Comparison of ENCODE assay signal across 9 cellular contexts in genomic region chr1:35269989-35270289, GRCh38. TPM values are rescaled to one million over a fixed set of nuclear protein-coding genes. Genes with fewer than 3 reads are reported as not detected.
DNase-seq lines count a peak whose midpoint lies in the region; ATAC-seq and TF ChIP-seq lines count a peak whose summit lies in the region.
"Had no signal": no experiment of that assay in that cellular context is flagged by ENCODE, and none has a peak within 500 bp of the region (broad histone marks: within the 10 kb centered on the region; RNA-seq: fewer than 3 reads in every experiment).

No MANE protein-coding gene starts in this region.

- H3K9me3 ChIP-seq in SK-N-SH = no peaks in the 10 kb centered on the region
- no peaks in the 10 kb centered on the region for H3K9me3 ChIP-seq in iPS-15b (ENCODE audit: control insufficient read depth, insufficient read depth, low read length)

- peaks cover 64% of the 10 kb centered on the region for H3K79me2 ChIP-seq in SK-N-SH (ENCODE audit: insufficient read depth)

- H3K27me3 ChIP-seq in SK-N-SH (ENCODE audit: insufficient read depth) (no peaks in the 10 kb centered on the region), iPS-15b (ENCODE audit: control insufficient read depth, insufficient read depth, low read length) (no peaks in the 10 kb centered on the region)

- peaks cover 14% of the 10 kb centered on the region for H4K20me1 ChIP-seq in SK-N-SH (ENCODE audit: insufficient read depth)

- TF ChIP-seq RAD21 in SK-N-SH (IDR thresholded peaks at IDR 0.05; ENCODE audit: low read length) = no peak

- peak overlapping the region; percentile 81 for H3K4me2 ChIP-seq in SK-N-SH

- H3K4me3 ChIP-seq in SK-N-SH (ENCODE audit: low read depth in 2 of 2, low read length in 1 of 2) (peak overlapping the region; percentile 83 to 85), iPS-15b (ENCODE audit: low read depth, low read length) (peak overlapping the region; percentile 86)

- peaks cover 2 to 13% of the 10 kb centered on the region in 2 experiments for H3K36me3 ChIP-seq in SK-N-SH (replicated peaks in 1 of 2; ENCODE audit: control insufficient read depth in 1 of 2, insufficient read depth in 2 of 2, low read length in 1 of 2)
- no peaks in the 10 kb centered on the region for H3K36me3 ChIP-seq in iPS-15b (ENCODE audit: control insufficient read depth, insufficient read depth, low read length)

- H3K36me3 Mint-ChIP-seq in activated CD8-positive, alpha-beta T cell treated with anti-CD3 and anti-CD28 coated beads for 36 hours (ENCODE audit: low read depth) = peaks cover 13% of the 10 kb centered on the region
- no peaks in the 10 kb centered on the region for H3K36me3 Mint-ChIP-seq in stimulated activated memory B cell treated with anti-CD40 and anti-IgM and Interleukin-4, amounts not matched to agents 10 μg/mL and 1 μg/mL and 100 μg/mL, for 72 hours

- no peak overlapping the region for H3K27ac ChIP-seq in SK-N-SH (ENCODE audit: low read depth in 2 of 2, low read length in 1 of 2)

- CTCF ChIA-PET in SK-N-SH (lab: Yijun Ruan, JAX) = no interaction called here
- CTCF ChIA-PET in activated CD8-positive, alpha-beta T cell treated with anti-CD3 and anti-CD28 coated beads for 36 hours (lab: Charles Lee) = interaction anchor here (1.0 to 1.2 kb wide), 2 partner anchors 9 to 10 kb away, joined by 3 to 4 read pairs; no protein-coding TSS in a partner anchor

- H3K9me2 ChIP-seq in SK-N-SH = no peaks in the 10 kb centered on the region

- peak overlapping the region; percentile 82 for H3K27ac Mint-ChIP-seq in activated CD8-positive, alpha-beta T cell treated with anti-CD3 and anti-CD28 coated beads for 36 hours
- H3K27ac Mint-ChIP-seq in stimulated activated memory B cell treated with anti-CD40 and anti-IgM and Interleukin-4, amounts not matched to agents 10 μg/mL and 1 μg/mL and 100 μg/mL, for 72 hours = peak overlapping the region; percentile 82

- H3K4me3 Mint-ChIP-seq in activated CD8-positive, alpha-beta T cell treated with anti-CD3 and anti-CD28 coated beads for 36 hours = peak overlapping the region; percentile 83
- peak overlapping the region; percentile 80 for H3K4me3 Mint-ChIP-seq in stimulated activated memory B cell treated with anti-CD40 and anti-IgM and Interleukin-4, amounts not matched to agents 10 μg/mL and 1 μg/mL and 100 μg/mL, for 72 hours

- H2AFZ ChIP-seq in SK-N-SH (ENCODE audit: low read depth) = no peak overlapping the region

- ATAC-seq in SK-N-SH treated with all-trans-retinoic acid at 6 μM for 48 hours = no peak
- no peak for ATAC-seq in activated CD8-positive, alpha-beta T cell treated with anti-CD3 and anti-CD28 coated beads for 36 hours
- no peak for ATAC-seq in stimulated activated memory B cell treated with anti-CD40 and anti-IgM and Interleukin-4, amounts not matched to agents 10 μg/mL and 1 μg/mL and 100 μg/mL, for 72 hours
- no peak for ATAC-seq in left colon
- no peak for ATAC-seq in GM21619 (IDR thresholded peaks at IDR 0.05; ENCODE audit: unreplicated experiment)
- no peak for ATAC-seq in HG03175 (IDR thresholded peaks at IDR 0.05; ENCODE audit: unreplicated experiment)

- H3F3A ChIP-seq in SK-N-SH (replicated peaks; ENCODE audit: insufficient read depth) = no peaks in the 10 kb centered on the region

- no peak for TF ChIP-seq EP300 in SK-N-SH (IDR thresholded peaks at IDR 0.05; ENCODE audit: borderline replicate concordance in 1 of 2, low read depth in 1 of 2, low read length in 1 of 2)

- no peaks in the 10 kb centered on the region for H3K9me3 Mint-ChIP-seq in activated CD8-positive, alpha-beta T cell treated with anti-CD3 and anti-CD28 coated beads for 36 hours
- no peaks in the 10 kb centered on the region for H3K9me3 Mint-ChIP-seq in stimulated activated memory B cell treated with anti-CD40 and anti-IgM and Interleukin-4, amounts not matched to agents 10 μg/mL and 1 μg/mL and 100 μg/mL, for 72 hours

- POLR2A ChIA-PET in SK-N-SH (lab: Yijun Ruan, JAX) = interaction anchor here (0.6 kb wide), 1 partner anchor 77 kb away, joined by 3 read pairs; the partner anchor contains the start of gene SFPQ
- POLR2A ChIA-PET in activated CD8-positive, alpha-beta T cell treated with anti-CD3 and anti-CD28 coated beads for 36 hours (lab: Charles Lee) = no interaction called here

- H3K4me1 ChIP-seq in SK-N-SH (ENCODE audit: control insufficient read depth in 1 of 2, insufficient read depth in 2 of 2, low read depth in 1 of 2, low read length in 1 of 2) (peaks cover 1 to 4% of the 10 kb centered on the region in 2 experiments; a peak in 3 of 4 replicates), iPS-15b (ENCODE audit: control insufficient read depth, insufficient read depth, low read length) (peaks cover 3% of the 10 kb centered on the region)

- peaks cover 43% of the 10 kb centered on the region for H3K4me1 Mint-ChIP-seq in activated CD8-positive, alpha-beta T cell treated with anti-CD3 and anti-CD28 coated beads for 36 hours (ENCODE audit: low read depth)
- H3K4me1 Mint-ChIP-seq in stimulated activated memory B cell treated with anti-CD40 and anti-IgM and Interleukin-4, amounts not matched to agents 10 μg/mL and 1 μg/mL and 100 μg/mL, for 72 hours = peaks cover 30% of the 10 kb centered on the region

- 89% methylated on average over 2 of the region's 2 CpGs for WGBS in SK-N-SH (ENCODE audit: low lambda C conversion rate)

- peak overlapping the region; percentile 99 for H3K9ac ChIP-seq in SK-N-SH
- H3K9ac ChIP-seq in iPS-15b (ENCODE audit: low read depth, low read length) = peak overlapping the region; percentile 41

- TF ChIP-seq CTCF in SK-N-SH (IDR thresholded peaks at IDR 0.05) = no peak
- no peak for TF ChIP-seq CTCF in activated CD8-positive, alpha-beta T cell treated with anti-CD3 and anti-CD28 coated beads for 36 hours (IDR thresholded peaks at IDR 0.05)

- DNase-seq in SK-N-SH (no peak), left colon (no peak)
- DNase-seq in activated CD8-positive, alpha-beta T cell treated with anti-CD3 and anti-CD28 coated beads for 36 hours = no peak
- DNase-seq: NK-92 treated with Interleukin-12 subunit alpha and Interleukin-12 subunit beta, amount 100 ng/mL, for 24 hours had no signal

- intact Hi-C loops in activated CD8-positive, alpha-beta T cell treated with anti-CD3 and anti-CD28 coated beads for 36 hours (cut with micrococcal nuclease) = loop anchor here (10.0 kb wide), 1 partner anchor 65 kb away; no protein-coding TSS in a partner anchor
- intact Hi-C loops in left colon (cut with DNase I, micrococcal nuclease) = no loop called here

- no peaks in the 10 kb centered on the region for H3K27me3 Mint-ChIP-seq in activated CD8-positive, alpha-beta T cell treated with anti-CD3 and anti-CD28 coated beads for 36 hours
- no peaks in the 10 kb centered on the region for H3K27me3 Mint-ChIP-seq in stimulated activated memory B cell treated with anti-CD40 and anti-IgM and Interleukin-4, amounts not matched to agents 10 μg/mL and 1 μg/mL and 100 μg/mL, for 72 hours

TF ChIP-seq in SK-N-SH, 30 proteins besides CTCF, POLR2A, EP300 and RAD21 (continues in another document):
- TF ChIP-seq TEAD4 (IDR thresholded peaks at IDR 0.05; ENCODE audit: borderline replicate concordance, insufficient read depth) (no peak), TCF12 (IDR thresholded peaks at IDR 0.05) (no peak), RXRA (IDR thresholded peaks at IDR 0.05; ENCODE audit: borderline replicate concordance, low read depth) (no peak), MAX (IDR thresholded peaks at IDR 0.05; ENCODE audit: low read depth) (no peak), SMC3 (IDR thresholded peaks at IDR 0.05; ENCODE audit: low read depth, low read length) (no peak), NFIC (IDR thresholded peaks at IDR 0.05; ENCODE audit: borderline replicate concordance) (no peak), RFX5 (IDR thresholded peaks at IDR 0.05; ENCODE audit: low read length) (no peak), MEF2A (IDR thresholded peaks at IDR 0.05; ENCODE audit: borderline replicate concordance, low read depth) (no peak)

TF ChIP-seq in SK-N-SH treated with all-trans-retinoic acid at 6 μM for 48 hours, 23 proteins besides CTCF, POLR2A, EP300 and RAD21 (continues in another document):
- TF ChIP-seq ZNF565 (CRISPR knock-in tag; conservative IDR thresholded peaks at IDR 0.05; ENCODE audit: low read depth) (no peak), OSR1 (CRISPR knock-in tag; IDR thresholded peaks at IDR 0.05) (no peak), CSRNP3 (CRISPR knock-in tag; IDR thresholded peaks at IDR 0.05) (no peak), PATZ1 (CRISPR knock-in tag; IDR thresholded peaks at IDR 0.05; ENCODE audit: borderline replicate concordance) (no peak)

RNA-seq across cellular contexts. Expression of gene ZMYM4, which starts 1.4 kb away (rescaled TPM):
- polyA plus RNA-seq in SK-N-SH (2012; rRNA removed) = 12.2 and 16.1 TPM in 2 replicates
- 16.6 and 16.9 TPM in 2 replicates for polyA plus RNA-seq in SK-N-SH (2012; cell fraction: cytosol; rRNA removed)
- polyA plus RNA-seq in SK-N-SH (2012; cell fraction: nucleus; rRNA removed) = 11.2 and 25.1 TPM in 2 replicates
- 10 to 100 TPM; 26.0 to 31.6 TPM for total RNA-seq in activated CD8-positive, alpha-beta T cell treated with anti-CD3 and anti-CD28 coated beads for 36 hours
- total RNA-seq in left colon = 10 to 100 TPM; 27.6 to 31.7 TPM
